10 cellular contexts compared by ENCODE assay signal in the genomic region with DNA sequence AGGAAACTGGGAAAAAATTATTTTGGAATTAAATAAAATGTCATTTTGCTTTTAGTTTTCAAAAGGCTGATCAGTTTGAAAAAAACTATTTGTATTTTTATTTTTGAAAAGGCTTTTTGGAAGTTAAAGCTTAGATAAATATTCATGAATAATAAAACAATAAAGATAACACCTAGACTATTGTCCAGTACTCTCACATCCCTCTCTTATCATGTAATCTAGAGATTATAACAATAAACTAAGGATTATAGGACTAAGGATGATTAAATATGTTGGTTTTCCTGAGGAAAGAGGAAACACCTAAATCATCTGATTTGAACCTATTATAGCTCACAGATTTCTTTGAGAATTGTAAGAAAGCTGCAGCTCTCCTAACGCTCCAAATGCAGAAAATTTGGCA.
"Had no signal": no experiment of that assay in that cellular context is flagged by ENCODE, and none has a peak within 500 bp of the region (broad histone marks: within the 10 kb centered on the region; RNA-seq: fewer than 3 reads in every experiment).

No MANE protein-coding gene starts in this region.

- FAIRE-seq: H1, H54, HepG2 had no signal

- ATAC-seq: GM23338, HepG2 had no signal

- H3K4me3 ChIP-seq: GM23338 had no signal

- H3K27ac ChIP-seq: HL-60, KMS-11 had no signal

- DNase-seq: H9, HCEC 1CT, HFFc6, KBM-7 had no signal

- H3K9ac ChIP-seq: KMS-11 had no signal
